ENCODE assay signal across 1 cellular context in the genomic region with DNA sequence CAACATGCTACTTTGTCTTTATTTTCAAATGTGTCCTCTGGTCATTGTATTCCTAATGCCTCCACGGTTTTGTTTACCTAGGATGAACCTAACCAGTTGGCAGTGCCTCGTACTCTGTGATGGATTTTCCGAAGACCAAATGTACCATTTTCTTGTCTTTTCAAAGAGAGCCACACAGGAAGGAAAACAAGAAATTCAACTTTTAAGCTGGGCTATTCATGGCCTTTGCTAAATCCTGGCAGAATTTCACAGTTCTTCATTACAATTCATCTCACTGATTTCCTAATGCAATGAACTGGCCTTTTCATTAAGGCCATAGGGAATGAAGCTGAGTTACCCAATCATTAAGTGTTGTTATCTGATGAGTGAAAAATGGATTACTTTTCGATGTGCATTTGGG.
TF ChIP-seq lines count a peak whose summit lies in the region.

No MANE protein-coding gene starts in this region.

TF ChIP-seq in GM23338, 12 proteins besides CTCF, POLR2A, EP300 and RAD21 (continued from another document):
- TF ChIP-seq, protein P1, sequence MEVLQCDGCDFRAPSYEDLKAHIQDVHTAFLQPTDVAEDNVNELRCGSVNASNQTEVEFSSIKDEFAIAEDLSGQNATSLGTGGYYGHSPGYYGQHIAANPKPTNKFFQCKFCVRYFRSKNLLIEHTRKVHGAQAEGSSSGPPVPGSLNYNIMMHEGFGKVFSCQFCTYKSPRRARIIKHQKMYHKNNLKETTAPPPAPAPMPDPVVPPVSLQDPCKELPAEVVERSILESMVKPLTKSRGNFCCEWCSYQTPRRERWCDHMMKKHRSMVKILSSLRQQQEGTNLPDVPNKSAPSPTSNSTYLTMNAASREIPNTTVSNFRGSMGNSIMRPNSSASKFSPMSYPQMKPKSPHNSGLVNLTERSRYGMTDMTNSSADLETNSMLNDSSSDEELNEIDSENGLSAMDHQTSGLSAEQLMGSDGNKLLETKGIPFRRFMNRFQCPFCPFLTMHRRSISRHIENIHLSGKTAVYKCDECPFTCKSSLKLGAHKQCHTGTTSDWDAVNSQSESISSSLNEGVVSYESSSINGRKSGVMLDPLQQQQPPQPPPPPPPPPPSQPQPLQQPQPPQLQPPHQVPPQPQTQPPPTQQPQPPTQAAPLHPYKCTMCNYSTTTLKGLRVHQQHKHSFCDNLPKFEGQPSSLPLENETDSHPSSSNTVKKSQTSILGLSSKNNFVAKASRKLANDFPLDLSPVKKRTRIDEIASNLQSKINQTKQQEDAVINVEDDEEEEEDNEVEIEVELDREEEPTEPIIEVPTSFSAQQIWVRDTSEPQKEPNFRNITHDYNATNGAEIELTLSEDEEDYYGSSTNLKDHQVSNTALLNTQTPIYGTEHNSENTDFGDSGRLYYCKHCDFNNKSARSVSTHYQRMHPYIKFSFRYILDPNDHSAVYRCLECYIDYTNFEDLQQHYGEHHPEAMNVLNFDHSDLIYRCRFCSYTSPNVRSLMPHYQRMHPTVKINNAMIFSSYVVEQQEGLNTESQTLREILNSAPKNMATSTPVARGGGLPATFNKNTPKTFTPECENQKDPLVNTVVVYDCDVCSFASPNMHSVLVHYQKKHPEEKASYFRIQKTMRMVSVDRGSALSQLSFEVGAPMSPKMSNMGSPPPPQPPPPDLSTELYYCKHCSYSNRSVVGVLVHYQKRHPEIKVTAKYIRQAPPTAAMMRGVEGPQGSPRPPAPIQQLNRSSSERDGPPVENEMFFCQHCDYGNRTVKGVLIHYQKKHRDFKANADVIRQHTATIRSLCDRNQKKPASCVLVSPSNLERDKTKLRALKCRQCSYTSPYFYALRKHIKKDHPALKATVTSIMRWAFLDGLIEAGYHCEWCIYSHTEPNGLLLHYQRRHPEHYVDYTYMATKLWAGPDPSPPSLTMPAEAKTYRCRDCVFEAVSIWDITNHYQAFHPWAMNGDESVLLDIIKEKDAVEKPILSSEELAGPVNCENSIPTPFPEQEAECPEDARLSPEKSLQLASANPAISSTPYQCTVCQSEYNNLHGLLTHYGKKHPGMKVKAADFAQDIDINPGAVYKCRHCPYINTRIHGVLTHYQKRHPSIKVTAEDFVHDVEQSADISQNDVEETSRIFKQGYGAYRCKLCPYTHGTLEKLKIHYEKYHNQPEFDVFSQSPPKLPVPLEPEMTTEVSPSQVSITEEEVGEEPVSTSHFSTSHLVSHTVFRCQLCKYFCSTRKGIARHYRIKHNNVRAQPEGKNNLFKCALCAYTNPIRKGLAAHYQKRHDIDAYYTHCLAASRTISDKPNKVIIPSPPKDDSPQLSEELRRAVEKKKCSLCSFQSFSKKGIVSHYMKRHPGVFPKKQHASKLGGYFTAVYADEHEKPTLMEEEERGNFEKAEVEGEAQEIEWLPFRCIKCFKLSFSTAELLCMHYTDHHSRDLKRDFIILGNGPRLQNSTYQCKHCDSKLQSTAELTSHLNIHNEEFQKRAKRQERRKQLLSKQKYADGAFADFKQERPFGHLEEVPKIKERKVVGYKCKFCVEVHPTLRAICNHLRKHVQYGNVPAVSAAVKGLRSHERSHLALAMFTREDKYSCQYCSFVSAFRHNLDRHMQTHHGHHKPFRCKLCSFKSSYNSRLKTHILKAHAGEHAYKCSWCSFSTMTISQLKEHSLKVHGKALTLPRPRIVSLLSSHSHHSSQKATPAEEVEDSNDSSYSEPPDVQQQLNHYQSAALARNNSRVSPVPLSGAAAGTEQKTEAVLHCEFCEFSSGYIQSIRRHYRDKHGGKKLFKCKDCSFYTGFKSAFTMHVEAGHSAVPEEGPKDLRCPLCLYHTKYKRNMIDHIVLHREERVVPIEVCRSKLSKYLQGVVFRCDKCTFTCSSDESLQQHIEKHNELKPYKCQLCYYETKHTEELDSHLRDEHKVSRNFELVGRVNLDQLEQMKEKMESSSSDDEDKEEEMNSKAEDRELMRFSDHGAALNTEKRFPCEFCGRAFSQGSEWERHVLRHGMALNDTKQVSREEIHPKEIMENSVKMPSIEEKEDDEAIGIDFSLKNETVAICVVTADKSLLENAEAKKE (CRISPR knock-in tag; IDR thresholded peaks at IDR 0.05) = no peak
- TF ChIP-seq ZNF114 (CRISPR knock-in tag; IDR thresholded peaks at IDR 0.05) = no peak
- TF ChIP-seq JUNB (IDR thresholded peaks at IDR 0.05; ENCODE audit: unreplicated experiment) = no peak
- TF ChIP-seq, protein P2, sequence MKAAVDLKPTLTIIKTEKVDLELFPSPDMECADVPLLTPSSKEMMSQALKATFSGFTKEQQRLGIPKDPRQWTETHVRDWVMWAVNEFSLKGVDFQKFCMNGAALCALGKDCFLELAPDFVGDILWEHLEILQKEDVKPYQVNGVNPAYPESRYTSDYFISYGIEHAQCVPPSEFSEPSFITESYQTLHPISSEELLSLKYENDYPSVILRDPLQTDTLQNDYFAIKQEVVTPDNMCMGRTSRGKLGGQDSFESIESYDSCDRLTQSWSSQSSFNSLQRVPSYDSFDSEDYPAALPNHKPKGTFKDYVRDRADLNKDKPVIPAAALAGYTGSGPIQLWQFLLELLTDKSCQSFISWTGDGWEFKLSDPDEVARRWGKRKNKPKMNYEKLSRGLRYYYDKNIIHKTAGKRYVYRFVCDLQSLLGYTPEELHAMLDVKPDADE (IDR thresholded peaks at IDR 0.05) = no peak
